In genomic region chr4:170259631-170260153, GRCh38 we compare ENCODE assay signal across 8 cellular contexts.
A peak's percentile ranks its signal among the peaks of the same experiment; 100 is the strongest.
DNase-seq lines count a peak whose midpoint lies in the region; ATAC-seq and TF ChIP-seq lines count a peak whose summit lies in the region.

No MANE protein-coding gene starts in this region.

- POLR2A ChIA-PET in HCT116 (lab: Charles Lee) (no interaction called here), PC-3 (lab: Charles Lee; ENCODE audit: unreplicated experiment) (no interaction called here), MCF 10A (lab: Yijun Ruan, JAX) (interaction anchor here (1.7 kb wide), 1 partner anchor 61 kb away, joined by 5 read pairs; no protein-coding TSS in a partner anchor)

- peak; percentile 97 for TF ChIP-seq RAD21 in HCT116 (IDR thresholded peaks at IDR 0.05; ENCODE audit: low read depth)

- DNase-seq in ACHN (peak; percentile 90), HCT116 (ENCODE audit: low read depth, low spot score) (peak; percentile 93), LHCN-M2 (ENCODE audit: low read depth) (peak; percentile 74), PC-3 (peak; percentile 92), MCF 10A (ENCODE audit: unreplicated experiment) (peak; percentile 98), kidney epithelial cell (ENCODE audit: low read depth) (peak; percentile 70)
- DNase-seq in stimulated activated CD8-positive, alpha-beta memory T cell treated with anti-CD3 and anti-CD28 coated beads, Interleukin-4, amount 100 ng/mL, for 48 hours, result peak; percentile 64

- H3K4me3 ChIP-seq in HCT116 (replicated peaks in 1 of 2; ENCODE audit: low read depth in 1 of 2, low read length in 2 of 2) (no peak overlapping the region), PC-3 (ENCODE audit: low read length) (no peak overlapping the region), kidney epithelial cell (ENCODE audit: low read depth, low read length) (no peak overlapping the region)

- BruUV-seq in HCT116 (replicated peaks; lab: Mats Ljungman, UMichigan) (no TSS peak), PC-3 (replicated peaks; lab: Mats Ljungman, UMichigan) (no TSS peak), MCF 10A (replicated peaks; lab: Mats Ljungman, UMichigan) (no TSS peak)

- in situ Hi-C loops in ACHN (cut with HindIII; ENCODE audit: low pct_ligation_motif_present, low pct_unique_long_range_greater_than_20kb, low sequenced_read_pairs), result no loop called here

- no peak overlapping the region for H3K27ac Mint-ChIP-seq in MCF 10A (ENCODE audit: low read depth, unreplicated experiment)

- RAD21 ChIA-PET in HCT116 (lab: Charles Lee; ENCODE audit: low non-redundant PET in 1 of 2, low total read pairs in 2 of 2, uncharacterized antibody in 2 of 2, unreplicated experiment in 2 of 2), result interaction anchor here (0.6 to 2.0 kb wide), 5 partner anchors 61 to 1943 kb away, joined by 3 to 4 read pairs (median 3); no protein-coding TSS in a partner anchor

- H3K27me3 Mint-ChIP-seq in MCF 10A (ENCODE audit: insufficient read depth, unreplicated experiment), result no peaks in the 10 kb centered on the region

- no peak overlapping the region for H2AFZ ChIP-seq in HCT116 (ENCODE audit: low read depth, low read length, poor library complexity, severe bottlenecking)
- H2AFZ ChIP-seq in PC-3 (ENCODE audit: low read length), result no peak overlapping the region

- H3K4me2 ChIP-seq in HCT116 (ENCODE audit: low read length), result no peak overlapping the region
- no peak overlapping the region for H3K4me2 ChIP-seq in PC-3 (ENCODE audit: low read length)

- no peaks in the 10 kb centered on the region for H3K36me3 Mint-ChIP-seq in MCF 10A (ENCODE audit: insufficient read depth, unreplicated experiment)

- no peaks in the 10 kb centered on the region for H3K27me3 ChIP-seq in HCT116 (ENCODE audit: insufficient read depth, low read length)
- no peaks in the 10 kb centered on the region for H3K27me3 ChIP-seq in PC-3 (ENCODE audit: low read length)
- H3K27me3 ChIP-seq in kidney epithelial cell (ENCODE audit: control insufficient read depth, insufficient read depth, low read length), result no peaks in the 10 kb centered on the region

- TF ChIP-seq CTCF in GM12801 (IDR thresholded peaks at IDR 0.05; ENCODE audit: extremely low read depth, insufficient read length) (peak; percentile 26), HCT116 (IDR thresholded peaks at IDR 0.05 in 2 of 3, conservative IDR thresholded peaks at IDR 0.05 in 1 of 3; ENCODE audit: borderline replicate concordance in 1 of 3, insufficient read depth in 1 of 3, low read depth in 2 of 3, low read length in 2 of 3) (peak; percentile 94 to 99 (median 98)), PC-3 (conservative IDR thresholded peaks at IDR 0.05; ENCODE audit: low read depth, low read length) (peak; percentile 96), MCF 10A (IDR thresholded peaks at IDR 0.05; ENCODE audit: unreplicated experiment) (peak; percentile 95), kidney epithelial cell (IDR thresholded peaks at IDR 0.05; ENCODE audit: insufficient read depth, low read length, poor library complexity, severe bottlenecking) (peak; percentile 96)

- CTCF ChIA-PET in HCT116 (lab: Charles Lee), result interaction anchor here (0.8 to 5.4 kb wide), 19 partner anchors 10 to 1945 kb away, joined by 3 to 36 read pairs (median 4); no protein-coding TSS in a partner anchor
- CTCF ChIA-PET in PC-3 (lab: Charles Lee), result interaction anchor here (1.0 to 1.4 kb wide), 2 partner anchors 115 to 237 kb away, joined by 3 to 9 read pairs; no protein-coding TSS in a partner anchor
- CTCF ChIA-PET in MCF 10A (lab: Yijun Ruan, JAX), result interaction anchor here (0.5 to 5.7 kb wide), 91 partner anchors 10 to 1990 kb away, joined by 3 to 128 read pairs (median 4); no protein-coding TSS in a partner anchor

- H3K79me2 ChIP-seq in HCT116 (ENCODE audit: insufficient read depth, low read length) (no peaks in the 10 kb centered on the region), PC-3 (ENCODE audit: low read length) (no peaks in the 10 kb centered on the region)

- no peak for TF ChIP-seq POLR2A in HCT116 (IDR thresholded peaks at IDR 0.05; ENCODE audit: borderline replicate concordance, extremely low read depth, insufficient read depth, insufficient read length)

- H3K4me1 ChIP-seq in HCT116 (ENCODE audit: control insufficient read depth in 1 of 2, insufficient read depth in 2 of 2, low read length in 2 of 2) (no peaks in the 10 kb centered on the region), PC-3 (ENCODE audit: insufficient read depth, low read length) (no peaks in the 10 kb centered on the region)

- H3K9me2 ChIP-seq in HCT116 (ENCODE audit: insufficient read depth) (no peaks in the 10 kb centered on the region), PC-3 (replicated peaks; ENCODE audit: low read length) (no peaks in the 10 kb centered on the region)

- no peaks in the 10 kb centered on the region for H3K9me3 Mint-ChIP-seq in MCF 10A (ENCODE audit: unreplicated experiment)

- no peaks in the 10 kb centered on the region for H3K4me1 Mint-ChIP-seq in MCF 10A (ENCODE audit: insufficient read depth, unreplicated experiment)

- no peak overlapping the region for H3K4me3 Mint-ChIP-seq in MCF 10A (ENCODE audit: unreplicated experiment)

- no peaks in the 10 kb centered on the region for H3F3A ChIP-seq in PC-3 (ENCODE audit: low read length, unreplicated experiment)

- H3K27ac ChIP-seq in HCT116 (ENCODE audit: low read depth, low read length) (no peak overlapping the region), PC-3 (ENCODE audit: low read length) (no peak overlapping the region)

- no peaks in the 10 kb centered on the region for H4K20me1 ChIP-seq in HCT116 (ENCODE audit: insufficient read depth)
- no peaks in the 10 kb centered on the region for H4K20me1 ChIP-seq in PC-3 (ENCODE audit: low read length)

- H3K9ac ChIP-seq in HCT116 (ENCODE audit: low read length) (no peak overlapping the region), PC-3 (ENCODE audit: low read length) (no peak overlapping the region)

- H3K36me3 ChIP-seq in HCT116 (ENCODE audit: control insufficient read depth in 1 of 2, insufficient read depth in 2 of 2, low read length in 2 of 2) (no peaks in the 10 kb centered on the region), PC-3 (ENCODE audit: low read depth, low read length) (no peaks in the 10 kb centered on the region), kidney epithelial cell (ENCODE audit: control insufficient read depth, insufficient read depth, low read length) (no peaks in the 10 kb centered on the region)

- no peaks in the 10 kb centered on the region for H3K9me3 ChIP-seq in HCT116 (ENCODE audit: control insufficient read depth in 1 of 2, insufficient read depth in 1 of 2, low read depth in 1 of 2, low read length in 2 of 2)
- no peaks in the 10 kb centered on the region for H3K9me3 ChIP-seq in PC-3 (ENCODE audit: low read length)

- intact Hi-C loops in HCT116 (cut with micrococcal nuclease) (loop anchor here (1.0 to 2.0 kb wide), 6 partner anchors 61 to 1943 kb away; no protein-coding TSS in a partner anchor), PC-3 (cut with micrococcal nuclease) (loop anchor here (1.0 to 5.0 kb wide), 2 partner anchors 122 to 238 kb away; no protein-coding TSS in a partner anchor), MCF 10A (cut with micrococcal nuclease) (loop anchor here (1.0 to 2.0 kb wide), 7 partner anchors 61 to 1943 kb away; no protein-coding TSS in a partner anchor)

- ATAC-seq in HCT116 (peak; percentile 98), PC-3 (peak; percentile 88)

TF ChIP-seq in HCT116, 20 proteins besides CTCF, POLR2A, EP300 and RAD21:
- TF ChIP-seq SIN3A (IDR thresholded peaks at IDR 0.05; ENCODE audit: low read depth), result no peak
- TF ChIP-seq CBX3 (IDR thresholded peaks at IDR 0.05; ENCODE audit: low read depth), result peak; percentile 81
- TF ChIP-seq CEBPB (IDR thresholded peaks at IDR 0.05; ENCODE audit: low read depth), result 0 out of 2 replicates have a peak, but pooled peaks have one; percentile 40
- TF ChIP-seq ZFX (IDR thresholded peaks at IDR 0.05), result no peak
- no peak for TF ChIP-seq TCF7L2 (IDR thresholded peaks at IDR 0.05; ENCODE audit: borderline replicate concordance, extremely low read depth, insufficient read depth, insufficient read length)
- TF ChIP-seq YY1 (IDR thresholded peaks at IDR 0.05; ENCODE audit: extremely low read depth, insufficient replicate concordance, low read depth, low read length), result peak; percentile 63
- no peak for TF ChIP-seq SP1 (IDR thresholded peaks at IDR 0.05; ENCODE audit: low read depth)
TF ChIP-seq in HCT116: peak in this region for 3.

Comparison
In these comparisons a context has a peak if more than half of its experiments do, and no peak if none do; other contexts are left out.
1. CTCF ChIP-seq: peak in every context shown above with its lines; median percentile 98 in HCT116; 96 in PC-3; 96 in kidney epithelial cell; 95 in MCF 10A; 26 in GM12801.